7 cellular contexts compared by ENCODE assay signal in genomic region chr6:153001767-153002612, GRCh38. TPM values are rescaled to one million over a fixed set of nuclear protein-coding genes. Genes with fewer than 3 reads are reported as not detected.
A peak's percentile ranks its signal among the peaks of the same experiment; 100 is the strongest.
DNase-seq lines count a peak whose midpoint lies in the region; ATAC-seq and TF ChIP-seq lines count a peak whose summit lies in the region.

No MANE protein-coding gene starts in this region.

- H3K27ac Mint-ChIP-seq in activated T-helper 17 cell treated with anti-CD3 and anti-CD28 coated beads, Interleukin-2, amount 50 U/mL, for 72 hours = peak overlapping the region; percentile 96

- no peak for TF ChIP-seq CTCF in GM10248 (IDR thresholded peaks at IDR 0.05; ENCODE audit: control extremely low read depth, extremely low read depth, low read depth, missing control alignments)

- no peaks in the 10 kb centered on the region for H3K9me3 ChIP-seq in HUES6 (ENCODE audit: control insufficient read depth, insufficient read depth, low read depth, low read length)

- peak overlapping the region; percentile 97 for H3K9ac ChIP-seq in HUES6 (ENCODE audit: low read length)
- peak overlapping the region; percentile 69 for H3K9ac ChIP-seq in rectal smooth muscle tissue (ENCODE audit: low read length)

- peaks cover 19% of the 10 kb centered on the region for H3K4me1 Mint-ChIP-seq in activated T-helper 17 cell treated with anti-CD3 and anti-CD28 coated beads, Interleukin-2, amount 50 U/mL, for 72 hours

- peak overlapping the region; percentile 98 for H3K4me3 ChIP-seq in HUES6 (ENCODE audit: low read depth, low read length)
- peak overlapping the region; percentile 96 for H3K4me3 ChIP-seq in rectal smooth muscle tissue (ENCODE audit: low read length)

- H3K9me3 Mint-ChIP-seq in activated T-helper 17 cell treated with anti-CD3 and anti-CD28 coated beads, Interleukin-2, amount 50 U/mL, for 72 hours = no peaks in the 10 kb centered on the region

- peak overlapping the region; percentile 58; the same call in 1 of the 2 replicates for H3K27ac ChIP-seq in HUES6 (ENCODE audit: low read depth, low read length)
- H3K27ac ChIP-seq in rectal smooth muscle tissue (ENCODE audit: low read depth, low read length) = peak overlapping the region; percentile 64

- no peaks in the 10 kb centered on the region for H3K27me3 ChIP-seq in HUES6 (ENCODE audit: control insufficient read depth, insufficient read depth, low read length)
- H3K27me3 ChIP-seq in rectal smooth muscle tissue (ENCODE audit: control insufficient read depth, insufficient read depth, low read length) = no peaks in the 10 kb centered on the region

- peaks cover 59% of the 10 kb centered on the region for H3K36me3 Mint-ChIP-seq in activated T-helper 17 cell treated with anti-CD3 and anti-CD28 coated beads, Interleukin-2, amount 50 U/mL, for 72 hours (ENCODE audit: low read depth)

- H3K4me3 Mint-ChIP-seq in activated T-helper 17 cell treated with anti-CD3 and anti-CD28 coated beads, Interleukin-2, amount 50 U/mL, for 72 hours = peak overlapping the region; percentile 95

- DNase-seq in GM10248 (ENCODE audit: extremely low spot score) = peak; percentile 14
- no peak for DNase-seq in left cardiac atrium

- no peaks in the 10 kb centered on the region for H3K27me3 Mint-ChIP-seq in activated T-helper 17 cell treated with anti-CD3 and anti-CD28 coated beads, Interleukin-2, amount 50 U/mL, for 72 hours

- H3K36me3 ChIP-seq in HUES6 (ENCODE audit: control insufficient read depth, insufficient read depth, low read length) (peaks cover 27% of the 10 kb centered on the region), rectal smooth muscle tissue (ENCODE audit: control insufficient read depth, insufficient read depth, low read length) (peaks cover 4% of the 10 kb centered on the region)

- intact Hi-C loops in left cardiac atrium (cut with DNase I) = loop anchor here in 1 of 2 donors (2.0 kb wide), 1 partner anchor 19 kb away; the partner anchor contains the start of gene FBXO5

- peak; percentile 25 for ATAC-seq in GM21447 (IDR thresholded peaks at IDR 0.05; ENCODE audit: unreplicated experiment)
- ATAC-seq in activated T-helper 17 cell treated with anti-CD3 and anti-CD28 coated beads, Interleukin-2, amount 50 U/mL, for 72 hours (replicated peaks) = peak; percentile 36
- peak; percentile 3 to 12 for ATAC-seq in left cardiac atrium
- ATAC-seq in HG03469 (IDR thresholded peaks at IDR 0.05; ENCODE audit: unreplicated experiment) = no peak

- CTCF ChIA-PET in GM10248 (lab: Yijun Ruan, JAX) = interaction anchor here (1.0 to 1.6 kb wide), 2 partner anchors 11 to 23 kb away, joined by 3 to 6 read pairs; no protein-coding TSS in a partner anchor

- POLR2A ChIA-PET in GM10248 (lab: Yijun Ruan, JAX) = interaction anchor here (1.7 kb wide), 1 partner anchor 19 kb away, joined by 4 read pairs; no protein-coding TSS in a partner anchor

- H3K4me1 ChIP-seq in HUES6 (ENCODE audit: control insufficient read depth, insufficient read depth, low read length) (peaks cover 6% of the 10 kb centered on the region), rectal smooth muscle tissue (ENCODE audit: control insufficient read depth, insufficient read depth, low read length) (peaks cover 13% of the 10 kb centered on the region)

RNA-seq across cellular contexts. Expression of gene MTRF1L, which starts 0.5 kb away (rescaled TPM):
- total RNA-seq in activated T-helper 17 cell treated with anti-CD3 and anti-CD28 coated beads, Interleukin-2, amount 50 U/mL, for 72 hours = 10 to 100 TPM; 15.4 to 22.4 TPM
- total RNA-seq in left cardiac atrium = 10 to 100 TPM; 28.3 to 36.1 TPM

RNA-seq across cellular contexts. Expression of gene FBXO5, which starts 19.1 kb away (rescaled TPM):
- 10 to 100 TPM; 39.7 to 41.4 TPM for total RNA-seq in activated T-helper 17 cell treated with anti-CD3 and anti-CD28 coated beads, Interleukin-2, amount 50 U/mL, for 72 hours
- total RNA-seq in left cardiac atrium = 1 to 10 TPM; 2.7 to 3.1 TPM

Comparison
In these comparisons a context has a peak if more than half of its experiments do, and no peak if none do; other contexts are left out.
1. RNA of gene FBXO5, which starts 19.1 kb away (total RNA-seq): 39.7 to 41.4 TPM in activated T-helper 17 cell treated with anti-CD3 and anti-CD28 coated beads, Interleukin-2, amount 50 U/mL, for 72 hours; 2.7 to 3.1 TPM in left cardiac atrium; every median in the first group is over 4 times any median in the second.